Comparison of ENCODE assay signal across 16 cellular contexts in genomic region chr11:85301895-85302678, GRCh38.
DNase-seq lines count a peak whose midpoint lies in the region; ATAC-seq and TF ChIP-seq lines count a peak whose summit lies in the region.
"Had no signal": no experiment of that assay in that cellular context is flagged by ENCODE, and none has a peak within 500 bp of the region (broad histone marks: within the 10 kb centered on the region; RNA-seq: fewer than 3 reads in every experiment).

No MANE protein-coding gene starts in this region.

- WGBS in body of pancreas, 2 donors, result 22 to 28% methylated on average over 1 of the region's 1 CpG
- WGBS in stomach, 5 donors, result 76 to 94% (median 88%) methylated on average over 1 of the region's 1 CpG

- H3K4me1 ChIP-seq in body of pancreas (peaks cover 43% of the 10 kb centered on the region), stomach (no peaks in the 10 kb centered on the region)

- H3K36me3 Mint-ChIP-seq in stimulated activated memory B cell treated with anti-CD40 and anti-IgM and Interleukin-4, amounts not matched to agents 10 μg/mL and 1 μg/mL and 100 μg/mL, for 72 hours, result no peaks in the 10 kb centered on the region
- no peaks in the 10 kb centered on the region for H3K36me3 Mint-ChIP-seq in activated T-cell treated with anti-CD3 and anti-CD28 coated beads, Interleukin-2, amount 50 U/mL, for 72 hours (ENCODE audit: insufficient read depth in 2 of 2)
- H3K36me3 Mint-ChIP-seq: CD4-positive, CD25-positive, alpha-beta regulatory T cell; CD8-positive, alpha-beta T cell had no signal

- H3K27me3 Mint-ChIP-seq in stimulated activated memory B cell treated with anti-CD40 and anti-IgM and Interleukin-4, amounts not matched to agents 10 μg/mL and 1 μg/mL and 100 μg/mL, for 72 hours, result no peaks in the 10 kb centered on the region
- H3K27me3 Mint-ChIP-seq in activated T-cell treated with anti-CD3 and anti-CD28 coated beads, Interleukin-2, amount 50 U/mL, for 72 hours (ENCODE audit: low read depth), result no peaks in the 10 kb centered on the region
- H3K27me3 Mint-ChIP-seq: CD4-positive, CD25-positive, alpha-beta regulatory T cell had no signal

- H3K27ac ChIP-seq in body of pancreas, result peak overlapping the region; percentile 17 to 82 (median 64)
- no peak overlapping the region for H3K27ac ChIP-seq in stomach
- H3K27ac ChIP-seq: C4-2B, GM23248 had no signal

- peaks cover 15% of the 10 kb centered on the region for H3K4me1 Mint-ChIP-seq in stimulated activated memory B cell treated with anti-CD40 and anti-IgM and Interleukin-4, amounts not matched to agents 10 μg/mL and 1 μg/mL and 100 μg/mL, for 72 hours
- H3K4me1 Mint-ChIP-seq in activated T-cell treated with anti-CD3 and anti-CD28 coated beads, Interleukin-2, amount 50 U/mL, for 72 hours (ENCODE audit: low read depth), result no peaks in the 10 kb centered on the region
- H3K4me1 Mint-ChIP-seq: CD4-positive, CD25-positive, alpha-beta regulatory T cell had no signal

- no peak overlapping the region for H3K4me3 Mint-ChIP-seq in stimulated activated memory B cell treated with anti-CD40 and anti-IgM and Interleukin-4, amounts not matched to agents 10 μg/mL and 1 μg/mL and 100 μg/mL, for 72 hours
- H3K4me3 Mint-ChIP-seq in activated T-cell treated with anti-CD3 and anti-CD28 coated beads, Interleukin-2, amount 50 U/mL, for 72 hours, result no peak overlapping the region
- H3K4me3 Mint-ChIP-seq: CD4-positive, CD25-positive, alpha-beta regulatory T cell; CD8-positive, alpha-beta T cell had no signal

- H3K4me3 ChIP-seq in body of pancreas, result no peak overlapping the region
- H3K4me3 ChIP-seq in stomach, result no peak overlapping the region
- H3K4me3 ChIP-seq: GM23248 had no signal

- TF ChIP-seq EP300 in stomach (IDR thresholded peaks at IDR 0.05), result no peak

- intact Hi-C loops in body of pancreas (cut with DNase I), result no loop called here
- intact Hi-C loops in stomach (cut with DNase I; ENCODE audit: low total_unique reads), result no loop called here

- DNase-seq in body of pancreas, result peak; percentile 57 to 85 (median 74)
- peak; percentile 24 for DNase-seq in iPS-NIHi7 (ENCODE audit: extremely low spot score)
- DNase-seq in activated T-cell treated with anti-CD3 and anti-CD28 coated beads, Interleukin-2, amount 50 U/mL, for 72 hours, result no peak
- no peak for DNase-seq in stomach
- DNase-seq in C1 segment of cervical spinal cord (lab: John Stamatoyannopoulos, UW), result no peak
- DNase-seq: Caco-2; CD4-positive, CD25-positive, alpha-beta regulatory T cell; CD8-positive, alpha-beta T cell; DMS153; DMS79 treated with DMSO at 0.1 percent for 48 hours; GF-D8; GM23248; H7; HCEC 1CT had no signal

- no peak for TF ChIP-seq CTCF in body of pancreas (IDR thresholded peaks at IDR 0.05)
- no peak for TF ChIP-seq CTCF in stomach (IDR thresholded peaks at IDR 0.05)

- H3K36me3 ChIP-seq in body of pancreas (replicated peaks in 1 of 2; ENCODE audit: insufficient read depth in 1 of 2, low read depth in 2 of 2), result no peaks in the 10 kb centered on the region
- no peaks in the 10 kb centered on the region for H3K36me3 ChIP-seq in stomach

- no peaks in the 10 kb centered on the region for H3K9me3 Mint-ChIP-seq in stimulated activated memory B cell treated with anti-CD40 and anti-IgM and Interleukin-4, amounts not matched to agents 10 μg/mL and 1 μg/mL and 100 μg/mL, for 72 hours
- H3K9me3 Mint-ChIP-seq in activated T-cell treated with anti-CD3 and anti-CD28 coated beads, Interleukin-2, amount 50 U/mL, for 72 hours, result peaks cover 9 to 10% of the 10 kb centered on the region in 2 donors

- H3K9me3 ChIP-seq in body of pancreas, result no peaks in the 10 kb centered on the region
- H3K9me3 ChIP-seq in stomach, result peaks cover 0 to 7% (median 2%) of the 10 kb centered on the region in 4 donors
- H3K9me3 ChIP-seq: Caco-2 had no signal

- peak; percentile 98 for ATAC-seq in body of pancreas
- ATAC-seq in stimulated activated memory B cell treated with anti-CD40 and anti-IgM and Interleukin-4, amounts not matched to agents 10 μg/mL and 1 μg/mL and 100 μg/mL, for 72 hours, result peak; percentile 43
- no peak for ATAC-seq in activated T-cell treated with anti-CD3 and anti-CD28 coated beads, Interleukin-2, amount 50 U/mL, for 72 hours (replicated peaks in 1 of 2)
- ATAC-seq: CD8-positive, alpha-beta T cell had no signal

- no peak overlapping the region for H3K27ac Mint-ChIP-seq in stimulated activated memory B cell treated with anti-CD40 and anti-IgM and Interleukin-4, amounts not matched to agents 10 μg/mL and 1 μg/mL and 100 μg/mL, for 72 hours
- H3K27ac Mint-ChIP-seq in activated T-cell treated with anti-CD3 and anti-CD28 coated beads, Interleukin-2, amount 50 U/mL, for 72 hours, result no peak overlapping the region
- H3K27ac Mint-ChIP-seq: CD4-positive, CD25-positive, alpha-beta regulatory T cell; CD8-positive, alpha-beta T cell had no signal

- TF ChIP-seq POLR2A in body of pancreas (IDR thresholded peaks at IDR 0.05) (no peak), stomach (IDR thresholded peaks at IDR 0.05) (no peak)

- H3K27me3 ChIP-seq in body of pancreas (no peaks in the 10 kb centered on the region), stomach (no peaks in the 10 kb centered on the region)

Comparison
In these comparisons a context has a peak if more than half of its experiments do, and no peak if none do; other contexts are left out.
1. ATAC-seq: peak in body of pancreas (single experiment) and stimulated activated memory B cell treated with anti-CD40 and anti-IgM and Interleukin-4, amounts not matched to agents 10 μg/mL and 1 μg/mL and 100 μg/mL, for 72 hours (single experiment); none in activated T-cell treated with anti-CD3 and anti-CD28 coated beads, Interleukin-2, amount 50 U/mL, for 72 hours (0 of 2).
2. DNase-seq: peak in body of pancreas (4 of 4) and iPS-NIHi7 (single experiment); none in activated T-cell treated with anti-CD3 and anti-CD28 coated beads, Interleukin-2, amount 50 U/mL, for 72 hours (0 of 2), stomach (single experiment) and C1 segment of cervical spinal cord (0 of 14).
3. H3K27ac ChIP-seq: peak in body of pancreas (4 of 4); none in stomach (0 of 5).